8 cellular contexts compared by ENCODE assay signal in genomic region chr5:180828756-180829531, GRCh38. TPM values are rescaled to one million over a fixed set of nuclear protein-coding genes. Genes with fewer than 3 reads are reported as not detected.
DNase-seq lines count a peak whose midpoint lies in the region; ATAC-seq and TF ChIP-seq lines count a peak whose summit lies in the region.
"Not testable (repeated sequence)": the region's sequence is repeated elsewhere in the genome, so short reads cannot be mapped to it uniquely, and the experiment has no call there.

No MANE protein-coding gene starts in this region.

- H3K27me3 Mint-ChIP-seq in Calu3 (ENCODE audit: unreplicated experiment); activated T-helper 1 cell treated with anti-CD3 and anti-CD28 coated beads, Interleukin-12 subunit alpha, Interleukin-12 subunit beta, Interleukin-2, Interleukin-4 antibody, amounts not matched to agents 30 ng/mL and 10 ng/mL and 1 ng/mL, durations not matched to agents 14 hours and 24 hours and 36 hours (ENCODE audit: insufficient read depth); chondrocyte (ENCODE audit: low read depth); stimulated activated memory B cell treated with anti-CD40 and anti-IgM and Interleukin-4, amounts not matched to agents 10 μg/mL and 1 μg/mL and 100 μg/mL, for 72 hours: not testable (repeated sequence)
- peaks cover 22% of the 10 kb centered on the region for H3K27me3 Mint-ChIP-seq in nephron progenitor cell (ENCODE audit: low read depth, poor library complexity)

- BruUV-seq in Calu3 (replicated peaks; lab: Mats Ljungman, UMichigan): not testable (repeated sequence)

- TF ChIP-seq CTCF in Calu3 (IDR thresholded peaks at IDR 0.05; ENCODE audit: unreplicated experiment); chondrocyte (IDR thresholded peaks at IDR 0.05); nephron progenitor cell (IDR thresholded peaks at IDR 0.05): not testable (repeated sequence)

- CTCF ChIA-PET in Calu3 (lab: Charles Lee): interaction anchor here (1.0 to 1.2 kb wide), 2 partner anchors 25 to 29 kb away, joined by 3 read pairs; no protein-coding TSS in a partner anchor

- ATAC-seq in stimulated activated memory B cell treated with anti-CD40 and anti-IgM and Interleukin-4, amounts not matched to agents 10 μg/mL and 1 μg/mL and 100 μg/mL, for 72 hours: not testable (repeated sequence)

- DNase-seq in Calu3: peak; percentile 10
- DNase-seq in SW480 (ENCODE audit: low spot score): peak; percentile 41
- DNase-seq in activated T-helper 1 cell treated with anti-CD3 and anti-CD28 coated beads, Interleukin-12 subunit alpha, Interleukin-12 subunit beta, Interleukin-2, Interleukin-4 antibody, amounts not matched to agents 30 ng/mL and 10 ng/mL and 1 ng/mL, durations not matched to agents 14 hours and 24 hours and 36 hours (ENCODE audit: low spot score); chondrocyte (ENCODE audit: low spot score); nephron progenitor cell: not testable (repeated sequence)
- peak; percentile 37 for DNase-seq in ureter (ENCODE audit: low spot score)

- H3K27ac ChIP-seq in layer of hippocampus (ENCODE audit: low read depth, low read length): peak overlapping the region; percentile 95

- H3K4me3 Mint-ChIP-seq in Calu3 (ENCODE audit: low read depth, unreplicated experiment) (peak overlapping the region; percentile 88), chondrocyte (ENCODE audit: unreplicated experiment) (peak overlapping the region; percentile 38), nephron progenitor cell (peak overlapping the region; percentile 28)
- H3K4me3 Mint-ChIP-seq in activated T-helper 1 cell treated with anti-CD3 and anti-CD28 coated beads, Interleukin-12 subunit alpha, Interleukin-12 subunit beta, Interleukin-2, Interleukin-4 antibody, amounts not matched to agents 30 ng/mL and 10 ng/mL and 1 ng/mL, durations not matched to agents 14 hours and 24 hours and 36 hours: peak overlapping the region; percentile 69
- H3K4me3 Mint-ChIP-seq in stimulated activated memory B cell treated with anti-CD40 and anti-IgM and Interleukin-4, amounts not matched to agents 10 μg/mL and 1 μg/mL and 100 μg/mL, for 72 hours: peak overlapping the region; percentile 92

- peaks cover 55% of the 10 kb centered on the region for H3K4me1 Mint-ChIP-seq in Calu3 (ENCODE audit: low read depth, unreplicated experiment)
- H3K4me1 Mint-ChIP-seq in activated T-helper 1 cell treated with anti-CD3 and anti-CD28 coated beads, Interleukin-12 subunit alpha, Interleukin-12 subunit beta, Interleukin-2, Interleukin-4 antibody, amounts not matched to agents 30 ng/mL and 10 ng/mL and 1 ng/mL, durations not matched to agents 14 hours and 24 hours and 36 hours (ENCODE audit: low read depth): peaks cover 36% of the 10 kb centered on the region
- H3K4me1 Mint-ChIP-seq in chondrocyte (ENCODE audit: low read depth): peaks cover 42% of the 10 kb centered on the region
- H3K4me1 Mint-ChIP-seq in nephron progenitor cell: peaks cover 29% of the 10 kb centered on the region
- peaks cover 69% of the 10 kb centered on the region for H3K4me1 Mint-ChIP-seq in stimulated activated memory B cell treated with anti-CD40 and anti-IgM and Interleukin-4, amounts not matched to agents 10 μg/mL and 1 μg/mL and 100 μg/mL, for 72 hours

- intact Hi-C loops in Calu3 (cut with micrococcal nuclease; ENCODE audit: unreplicated experiment); activated T-helper 1 cell treated with anti-CD3 and anti-CD28 coated beads, Interleukin-12 subunit alpha, Interleukin-12 subunit beta, Interleukin-2, Interleukin-4 antibody, amounts not matched to agents 30 ng/mL and 10 ng/mL and 1 ng/mL, durations not matched to agents 14 hours and 24 hours and 36 hours (cut with micrococcal nuclease): not testable (repeated sequence)

- H3K36me3 Mint-ChIP-seq in Calu3 (ENCODE audit: insufficient read depth, unreplicated experiment) (peaks cover 42% of the 10 kb centered on the region), chondrocyte (ENCODE audit: low read depth) (peaks cover 10% of the 10 kb centered on the region), nephron progenitor cell (ENCODE audit: low read depth) (peaks cover 40% of the 10 kb centered on the region)
- peaks cover 18% of the 10 kb centered on the region for H3K36me3 Mint-ChIP-seq in activated T-helper 1 cell treated with anti-CD3 and anti-CD28 coated beads, Interleukin-12 subunit alpha, Interleukin-12 subunit beta, Interleukin-2, Interleukin-4 antibody, amounts not matched to agents 30 ng/mL and 10 ng/mL and 1 ng/mL, durations not matched to agents 14 hours and 24 hours and 36 hours (ENCODE audit: low read depth)
- H3K36me3 Mint-ChIP-seq in stimulated activated memory B cell treated with anti-CD40 and anti-IgM and Interleukin-4, amounts not matched to agents 10 μg/mL and 1 μg/mL and 100 μg/mL, for 72 hours: peaks cover 70% of the 10 kb centered on the region

- peak overlapping the region; percentile 93 for H3K27ac Mint-ChIP-seq in Calu3 (ENCODE audit: unreplicated experiment)
- peak overlapping the region; percentile 77 for H3K27ac Mint-ChIP-seq in activated T-helper 1 cell treated with anti-CD3 and anti-CD28 coated beads, Interleukin-12 subunit alpha, Interleukin-12 subunit beta, Interleukin-2, Interleukin-4 antibody, amounts not matched to agents 30 ng/mL and 10 ng/mL and 1 ng/mL, durations not matched to agents 14 hours and 24 hours and 36 hours
- not testable (repeated sequence) for H3K27ac Mint-ChIP-seq in chondrocyte (ENCODE audit: unreplicated experiment)
- peak overlapping the region; percentile 83 for H3K27ac Mint-ChIP-seq in nephron progenitor cell
- H3K27ac Mint-ChIP-seq in stimulated activated memory B cell treated with anti-CD40 and anti-IgM and Interleukin-4, amounts not matched to agents 10 μg/mL and 1 μg/mL and 100 μg/mL, for 72 hours: peak overlapping the region; percentile 98

- H3K9me3 Mint-ChIP-seq in Calu3 (ENCODE audit: low read depth, unreplicated experiment); chondrocyte (ENCODE audit: low read depth); stimulated activated memory B cell treated with anti-CD40 and anti-IgM and Interleukin-4, amounts not matched to agents 10 μg/mL and 1 μg/mL and 100 μg/mL, for 72 hours: not testable (repeated sequence)
- peaks cover 10% of the 10 kb centered on the region for H3K9me3 Mint-ChIP-seq in activated T-helper 1 cell treated with anti-CD3 and anti-CD28 coated beads, Interleukin-12 subunit alpha, Interleukin-12 subunit beta, Interleukin-2, Interleukin-4 antibody, amounts not matched to agents 30 ng/mL and 10 ng/mL and 1 ng/mL, durations not matched to agents 14 hours and 24 hours and 36 hours
- peaks cover 59% of the 10 kb centered on the region for H3K9me3 Mint-ChIP-seq in nephron progenitor cell

- not testable (repeated sequence) for H3K27me3 ChIP-seq in layer of hippocampus (ENCODE audit: control insufficient read depth, insufficient read depth, low read length)

RNA-seq across cellular contexts. Expression of gene MGAT1, which starts 26.3 kb away (rescaled TPM):
- total RNA-seq in Calu3 (2022) (77.5 and 86.4 TPM in 2 replicates), chondrocyte (119 to 136 TPM (median 123 TPM) in 3 replicates), ureter (151 TPM)
- total RNA-seq in activated T-helper 1 cell treated with anti-CD3 and anti-CD28 coated beads, Interleukin-12 subunit alpha, Interleukin-12 subunit beta, Interleukin-2, Interleukin-4 antibody, amounts not matched to agents 30 ng/mL and 10 ng/mL and 1 ng/mL, durations not matched to agents 14 hours and 24 hours and 36 hours: 106 and 107 TPM in 2 replicates

RNA-seq across cellular contexts. Expression of gene ZFP62, which starts 32.1 kb away (rescaled TPM):
- total RNA-seq in Calu3 (2022) (43.5 and 46.4 TPM in 2 replicates), chondrocyte (13.3 to 19.2 TPM (median 13.9 TPM) in 3 replicates), ureter (44.8 TPM)
- total RNA-seq in activated T-helper 1 cell treated with anti-CD3 and anti-CD28 coated beads, Interleukin-12 subunit alpha, Interleukin-12 subunit beta, Interleukin-2, Interleukin-4 antibody, amounts not matched to agents 30 ng/mL and 10 ng/mL and 1 ng/mL, durations not matched to agents 14 hours and 24 hours and 36 hours: 28.4 and 28.5 TPM in 2 replicates

Comparison
In these comparisons a context has a peak if more than half of its experiments do, and no peak if none do; other contexts are left out.
1. H3K4me3 Mint-ChIP-seq: peak in every context shown above with its lines; median percentile 92 in stimulated activated memory B cell treated with anti-CD40 and anti-IgM and Interleukin-4, amounts not matched to agents 10 μg/mL and 1 μg/mL and 100 μg/mL, for 72 hours; 88 in Calu3; 69 in activated T-helper 1 cell treated with anti-CD3 and anti-CD28 coated beads, Interleukin-12 subunit alpha, Interleukin-12 subunit beta, Interleukin-2, Interleukin-4 antibody, amounts not matched to agents 30 ng/mL and 10 ng/mL and 1 ng/mL, durations not matched to agents 14 hours and 24 hours and 36 hours; 38 in chondrocyte; 28 in nephron progenitor cell.